Comparison of ENCODE assay signal across 22 cellular contexts in genomic region chr4:21710212-21710843, GRCh38.
DNase-seq lines count a peak whose midpoint lies in the region; ATAC-seq and TF ChIP-seq lines count a peak whose summit lies in the region.
"Had no signal": no experiment of that assay in that cellular context is flagged by ENCODE, and none has a peak within 500 bp of the region (broad histone marks: within the 10 kb centered on the region; RNA-seq: fewer than 3 reads in every experiment).

No MANE protein-coding gene starts in this region.

- H3K4me1 Mint-ChIP-seq in WTC11 (peaks cover 21% of the 10 kb centered on the region), endodermal cell (no peaks in the 10 kb centered on the region), neural progenitor cell (peaks cover 7% of the 10 kb centered on the region)
- H3K4me1 Mint-ChIP-seq in CD4-positive, alpha-beta memory T cell, result no peaks in the 10 kb centered on the region

- no peak overlapping the region for H3K4me2 ChIP-seq in neural progenitor cell
- H3K4me2 ChIP-seq: BLaER1 had no signal

- H3K9ac ChIP-seq in endodermal cell (ENCODE audit: extremely low read depth, low read length, poor library complexity, severe bottlenecking) (no peak overlapping the region), neural progenitor cell (no peak overlapping the region)
- H3K9ac ChIP-seq: BLaER1 had no signal

- peak overlapping the region; percentile 63 for H2AFZ ChIP-seq in neural progenitor cell (replicated peaks)

- H3K9me3 ChIP-seq in endodermal cell (ENCODE audit: control insufficient read depth, low read length) (no peaks in the 10 kb centered on the region), neural progenitor cell (ENCODE audit: low read depth) (no peaks in the 10 kb centered on the region)
- no peaks in the 10 kb centered on the region for H3K9me3 ChIP-seq in CD4-positive, alpha-beta memory T cell (ENCODE audit: control insufficient read depth in 1 of 2, low read length in 2 of 2)
- H3K9me3 ChIP-seq: BLaER1, Peyer's patch, SJSA1 had no signal

- H4K20me1 ChIP-seq in neural progenitor cell (ENCODE audit: low read depth), result no peaks in the 10 kb centered on the region
- H4K20me1 ChIP-seq: BLaER1 had no signal

- H3K27ac ChIP-seq in endodermal cell (ENCODE audit: low read depth, low read length) (no peak overlapping the region), neural progenitor cell (no peak overlapping the region)
- no peak overlapping the region for H3K27ac ChIP-seq in CD4-positive, alpha-beta memory T cell (ENCODE audit: low read depth, low read length)
- H3K27ac ChIP-seq: 22Rv1, BLaER1, HL-60, Peyer's patch, SJSA1 had no signal

- DNase-seq in DMS 273 (lab: John Stamatoyannopoulos, UW; ENCODE audit: unreplicated experiment) (peak; percentile 7), DMS 273 treated with DMSO at 0.1 percent for 48 hours (lab: John Stamatoyannopoulos, UW) (no peak), WTC11 (ENCODE audit: low spot score) (no peak), endodermal cell (peak; percentile 46), neural progenitor cell (ENCODE audit: low spot score) (no peak)
- DNase-seq in CD4-positive, alpha-beta memory T cell, result no peak
- DNase-seq: ACHN; CD4-positive, alpha-beta T cell; GDM1; KBM-7; NCI-H1092; NCI-H1436; NCI-H1930; NCI-H345; NCI-H82; Peyer's patch had no signal

- peak; percentile 77 for ATAC-seq in WTC11
- no peak for ATAC-seq in HG03520 (IDR thresholded peaks at IDR 0.05; ENCODE audit: unreplicated experiment)
- ATAC-seq in HG03108 (IDR thresholded peaks at IDR 0.05; ENCODE audit: unreplicated experiment), result no peak

- intact Hi-C loops in CD4-positive, alpha-beta memory T cell (cut with micrococcal nuclease), result no loop called here

- POLR2A ChIA-PET in WTC11 (lab: Charles Lee), result no interaction called here
- POLR2A ChIA-PET in CD4-positive, alpha-beta memory T cell (lab: Charles Lee; ENCODE audit: partially characterized antibody), result no interaction called here

- H3K9me3 Mint-ChIP-seq in WTC11, result no peaks in the 10 kb centered on the region
- no peaks in the 10 kb centered on the region for H3K9me3 Mint-ChIP-seq in endodermal cell
- no peaks in the 10 kb centered on the region for H3K9me3 Mint-ChIP-seq in neural progenitor cell
- H3K9me3 Mint-ChIP-seq in CD4-positive, alpha-beta memory T cell, result peaks cover 0 to 7% (median under 1%) of the 10 kb centered on the region in 8 donors
- H3K9me3 Mint-ChIP-seq: CD4-positive, alpha-beta T cell had no signal

- TF ChIP-seq CTCF in WTC11 (IDR thresholded peaks at IDR 0.05), result no peak
- no peak for TF ChIP-seq CTCF in endodermal cell (conservative IDR thresholded peaks at IDR 0.05)
- TF ChIP-seq CTCF in neural progenitor cell (IDR thresholded peaks at IDR 0.05), result no peak

- H3F3A ChIP-seq in neural progenitor cell (ENCODE audit: low read depth), result no peaks in the 10 kb centered on the region

- H3K4me3 Mint-ChIP-seq in WTC11 (no peak overlapping the region), endodermal cell (no peak overlapping the region), neural progenitor cell (no peak overlapping the region)
- no peak overlapping the region for H3K4me3 Mint-ChIP-seq in CD4-positive, alpha-beta memory T cell
- H3K4me3 Mint-ChIP-seq: CD4-positive, alpha-beta T cell had no signal

- no peaks in the 10 kb centered on the region; the same call in 1 of the 2 replicates for H3K27me3 Mint-ChIP-seq in WTC11 (ENCODE audit: low read depth)
- no peaks in the 10 kb centered on the region for H3K27me3 Mint-ChIP-seq in endodermal cell (ENCODE audit: insufficient read depth)
- H3K27me3 Mint-ChIP-seq in neural progenitor cell (ENCODE audit: insufficient read depth, low read depth), result peaks cover 6% of the 10 kb centered on the region
- peaks cover 0 to 2% of the 10 kb centered on the region in 2 donors for H3K27me3 Mint-ChIP-seq in CD4-positive, alpha-beta memory T cell
- H3K27me3 Mint-ChIP-seq: CD4-positive, alpha-beta T cell had no signal

- no peaks in the 10 kb centered on the region for H3K36me3 Mint-ChIP-seq in WTC11
- no peaks in the 10 kb centered on the region for H3K36me3 Mint-ChIP-seq in endodermal cell (ENCODE audit: low read depth)
- H3K36me3 Mint-ChIP-seq in neural progenitor cell, result no peaks in the 10 kb centered on the region
- no peaks in the 10 kb centered on the region for H3K36me3 Mint-ChIP-seq in CD4-positive, alpha-beta memory T cell

- no peaks in the 10 kb centered on the region for H3K79me2 ChIP-seq in neural progenitor cell (ENCODE audit: low read depth)

- no peaks in the 10 kb centered on the region for H3K4me1 ChIP-seq in endodermal cell (ENCODE audit: control insufficient read depth, insufficient read depth, low read length)
- H3K4me1 ChIP-seq in neural progenitor cell, result no peaks in the 10 kb centered on the region
- no peaks in the 10 kb centered on the region for H3K4me1 ChIP-seq in CD4-positive, alpha-beta memory T cell (ENCODE audit: insufficient read depth, low read length)
- H3K4me1 ChIP-seq: BLaER1, Peyer's patch, SJSA1 had no signal

- H3K27me3 ChIP-seq in endodermal cell (ENCODE audit: control insufficient read depth, insufficient read depth, low read length, poor library complexity, severe bottlenecking) (no peaks in the 10 kb centered on the region), neural progenitor cell (no peaks in the 10 kb centered on the region)
- no peaks in the 10 kb centered on the region for H3K27me3 ChIP-seq in CD4-positive, alpha-beta memory T cell (ENCODE audit: insufficient read depth, low read length)
- H3K27me3 ChIP-seq: BLaER1, Peyer's patch, SJSA1 had no signal

- 60 to 67% methylated on average over 2 to 6 of the region's 6 CpGs for WGBS in endodermal cell (ENCODE audit: insufficient coverage in 1 of 2, insufficient read length in 1 of 2), 2 experiments

- CTCF ChIA-PET in WTC11 (lab: Charles Lee), result no interaction called here
- CTCF ChIA-PET in CD4-positive, alpha-beta memory T cell (lab: Charles Lee; ENCODE audit: partially characterized antibody), result no interaction called here

- H3K4me3 ChIP-seq in endodermal cell (ENCODE audit: low read length) (no peak overlapping the region), neural progenitor cell (no peak overlapping the region)
- H3K4me3 ChIP-seq in CD4-positive, alpha-beta memory T cell (ENCODE audit: low read length in 2 of 2), result no peak overlapping the region
- H3K4me3 ChIP-seq: BLaER1, Peyer's patch, SJSA1 had no signal

- H3K36me3 ChIP-seq in endodermal cell (ENCODE audit: control insufficient read depth, insufficient read depth, low read length) (no peaks in the 10 kb centered on the region), neural progenitor cell (no peaks in the 10 kb centered on the region)
- H3K36me3 ChIP-seq in CD4-positive, alpha-beta memory T cell (ENCODE audit: insufficient read depth, low read length), result no peaks in the 10 kb centered on the region
- H3K36me3 ChIP-seq: BLaER1, Peyer's patch, SJSA1 had no signal

- H3K27ac Mint-ChIP-seq in WTC11 (no peak overlapping the region), endodermal cell (no peak overlapping the region), neural progenitor cell (peak overlapping the region; percentile 68)
- no peak overlapping the region for H3K27ac Mint-ChIP-seq in CD4-positive, alpha-beta memory T cell
- H3K27ac Mint-ChIP-seq: CD4-positive, alpha-beta T cell had no signal

TF ChIP-seq in WTC11, 78 proteins besides CTCF, POLR2A, EP300 and RAD21 (continues in another document):
- no peak for TF ChIP-seq ZBTB21 (CRISPR knock-in tag; IDR thresholded peaks at IDR 0.05; ENCODE audit: borderline replicate concordance)
- TF ChIP-seq USF1 (CRISPR knock-in tag; IDR thresholded peaks at IDR 0.05), result no peak
- no peak for TF ChIP-seq CBFB (CRISPR knock-in tag; IDR thresholded peaks at IDR 0.05; ENCODE audit: low read depth)
- TF ChIP-seq ZNF138 (CRISPR knock-in tag; conservative IDR thresholded peaks at IDR 0.05), result no peak
- no peak for TF ChIP-seq JUN (CRISPR knock-in tag; IDR thresholded peaks at IDR 0.05)
- TF ChIP-seq ESRRA (CRISPR knock-in tag; IDR thresholded peaks at IDR 0.05; ENCODE audit: borderline replicate concordance), result no peak
- no peak for TF ChIP-seq CREB1 (CRISPR knock-in tag; IDR thresholded peaks at IDR 0.05)
- no peak for TF ChIP-seq PRDM15 (CRISPR knock-in tag; IDR thresholded peaks at IDR 0.05)
- TF ChIP-seq HMGA2 (CRISPR knock-in tag; IDR thresholded peaks at IDR 0.05), result no peak
- no peak for TF ChIP-seq ATF1 (CRISPR knock-in tag; IDR thresholded peaks at IDR 0.05)
- TF ChIP-seq NFYB (CRISPR knock-in tag; conservative IDR thresholded peaks at IDR 0.05; ENCODE audit: low read depth), result no peak
- no peak for TF ChIP-seq TP53 (CRISPR knock-in tag; IDR thresholded peaks at IDR 0.05)
- TF ChIP-seq MXD4 (CRISPR knock-in tag; IDR thresholded peaks at IDR 0.05; ENCODE audit: borderline replicate concordance), result no peak

Comparison
In these comparisons a context has a peak if more than half of its experiments do, and no peak if none do; other contexts are left out.
1. DNase-seq: peak in DMS 273 (single experiment) and endodermal cell (single experiment); none in DMS 273 treated with DMSO at 0.1 percent for 48 hours (single experiment), WTC11 (single experiment), neural progenitor cell (single experiment) and CD4-positive, alpha-beta memory T cell (0 of 5).